Comparison of ENCODE assay signal across 19 cellular contexts in genomic region chr4:5568931-5569330, GRCh38.
"Had no signal": no experiment of that assay in that cellular context is flagged by ENCODE, and none has a peak within 500 bp of the region (broad histone marks: within the 10 kb centered on the region; RNA-seq: fewer than 3 reads in every experiment).

No MANE protein-coding gene starts in this region.

- H3K36me3 ChIP-seq: colonic mucosa, WERI-Rb-1 had no signal

- H3K4me1 ChIP-seq: ascending aorta, colonic mucosa, tibial nerve had no signal

- H3K4me1 Mint-ChIP-seq: activated naive CD4-positive, alpha-beta T cell treated with anti-CD3 and anti-CD28 coated beads, Interleukin-2, amount 10 ng/mL, durations not matched to agents 7 days and 5 days; immature natural killer cell; memory B cell had no signal

- H3K9me3 ChIP-seq: ascending aorta, colonic mucosa, tibial nerve had no signal

- H3K27me3 ChIP-seq: ascending aorta, colonic mucosa, tibial nerve had no signal

- H3K27ac Mint-ChIP-seq: activated naive CD4-positive, alpha-beta T cell treated with anti-CD3 and anti-CD28 coated beads, Interleukin-2, amount 10 ng/mL, durations not matched to agents 7 days and 5 days; immature natural killer cell; memory B cell had no signal

- DNase-seq: activated CD4-positive, alpha-beta T cell treated with anti-CD3 and anti-CD28 coated beads for 1 hour; activated CD8-positive, alpha-beta memory T cell treated with anti-CD3 and anti-CD28 coated beads for 24 hours; activated CD8-positive, alpha-beta memory T cell treated with anti-CD3 and anti-CD28 coated beads, Interleukin-2, amount 50 U/mL, for 48 hours; activated effector memory CD4-positive, alpha-beta T cell treated with Interleukin-2 at 50 U/mL for 16 hours; activated naive CD4-positive, alpha-beta T cell treated with anti-CD3 and anti-CD28 coated beads, Interleukin-2, amount 10 ng/mL, durations not matched to agents 7 days and 5 days; activated T-cell treated with anti-CD3 and anti-CD28 coated beads, Interleukin-2, amount 50 U/mL, for 48 hours; colonic mucosa; immature natural killer cell; kidney glomerular epithelial cell; stimulated activated CD4-positive, alpha-beta T cell treated with anti-CD3 and anti-CD28 coated beads, Interleukin-12 subunit alpha, Interleukin-12 subunit beta, amount 100 ng/mL, for 4 hours; stimulated activated CD4-positive, alpha-beta T cell treated with anti-CD3 and anti-CD28 coated beads, Interleukin-1b, Interleukin-23, amount 100 ng/mL, for 48 hours; stimulated activated CD8-positive, alpha-beta memory T cell treated with anti-CD3 and anti-CD28 coated beads, Interleukin-4, amount 100 ng/mL, for 48 hours; stimulated activated naive CD4-positive, alpha-beta T cell; substantia nigra; WERI-Rb-1 had no signal

- H3K27ac ChIP-seq: ascending aorta, colonic mucosa, tibial nerve, WERI-Rb-1 had no signal

- H3K4me3 Mint-ChIP-seq: activated naive CD4-positive, alpha-beta T cell treated with anti-CD3 and anti-CD28 coated beads, Interleukin-2, amount 10 ng/mL, durations not matched to agents 7 days and 5 days; central memory CD8-positive, alpha-beta T cell; immature natural killer cell; memory B cell had no signal

- H3K9me3 Mint-ChIP-seq: central memory CD8-positive, alpha-beta T cell; immature natural killer cell; memory B cell had no signal

- H3K36me3 Mint-ChIP-seq: activated naive CD4-positive, alpha-beta T cell treated with anti-CD3 and anti-CD28 coated beads, Interleukin-2, amount 10 ng/mL, durations not matched to agents 7 days and 5 days; memory B cell had no signal

- H3K27me3 Mint-ChIP-seq: activated naive CD4-positive, alpha-beta T cell treated with anti-CD3 and anti-CD28 coated beads, Interleukin-2, amount 10 ng/mL, durations not matched to agents 7 days and 5 days; central memory CD8-positive, alpha-beta T cell; memory B cell had no signal

- H3K4me3 ChIP-seq: ascending aorta, colonic mucosa, tibial nerve had no signal
